8 cellular contexts compared by ENCODE assay signal in genomic region chr20:21101453-21102251, GRCh38. TPM values are rescaled to one million over a fixed set of nuclear protein-coding genes. Genes with fewer than 3 reads are reported as not detected.
DNase-seq lines count a peak whose midpoint lies in the region; ATAC-seq and TF ChIP-seq lines count a peak whose summit lies in the region.

No MANE protein-coding gene starts in this region.

- CTCF ChIA-PET in mammary epithelial cell (lab: Charles Lee; ENCODE audit: low non-redundant PET): no interaction called here

- no peaks in the 10 kb centered on the region for H3K9me3 ChIP-seq in mammary epithelial cell (replicated peaks; ENCODE audit: insufficient read depth, low read length)

- H3K4me3 Mint-ChIP-seq in type B pancreatic cell: peak overlapping the region; percentile 83

- H2AFZ ChIP-seq in mammary epithelial cell (ENCODE audit: low read depth, low read length): peak overlapping the region; percentile 37

- H3K27ac Mint-ChIP-seq in type B pancreatic cell: no peak overlapping the region

- BruUV-seq in mammary epithelial cell (replicated peaks; lab: Mats Ljungman, UMichigan): no TSS peak

- H3K36me3 ChIP-seq in mammary epithelial cell (ENCODE audit: insufficient read depth, low read length): no peaks in the 10 kb centered on the region

- TF ChIP-seq CTCF in mammary epithelial cell (conservative IDR thresholded peaks at IDR 0.05 in 1 of 2, IDR thresholded peaks at IDR 0.05 in 1 of 2; ENCODE audit: extremely low read depth in 1 of 2, insufficient read depth in 1 of 2, low read depth in 1 of 2, low read length in 2 of 2) (no peak), type B pancreatic cell (conservative IDR thresholded peaks at IDR 0.05) (no peak)

- no peaks in the 10 kb centered on the region for H3K36me3 Mint-ChIP-seq in type B pancreatic cell

- no peak overlapping the region for H3K27ac ChIP-seq in mammary epithelial cell (ENCODE audit: insufficient read depth, low read depth, low read length)

- H3K27me3 ChIP-seq in mammary epithelial cell (ENCODE audit: insufficient read depth, low read length): peaks cover 71% of the 10 kb centered on the region

- DNase-seq in ELF-1 (ENCODE audit: low read depth, low spot score) (peak; percentile 68), NCI-H2029 treated with DMSO at 0.1 percent for 48 hours (lab: John Stamatoyannopoulos, UW) (peak; percentile 10), mammary epithelial cell (no peak), medulla oblongata (ENCODE audit: extremely low spot score) (peak; percentile 30), type B pancreatic cell (ENCODE audit: extremely low spot score, unreplicated experiment) (peak; percentile 70)

- dilution Hi-C loops in mammary epithelial cell (cut with HindIII; ENCODE audit: low sequenced_read_pairs): no loop called here

- peak overlapping the region; percentile 67 for H3K4me2 ChIP-seq in mammary epithelial cell (ENCODE audit: insufficient read depth, low read depth, low read length)

- H3K4me3 ChIP-seq in mammary epithelial cell (replicated peaks in 1 of 3; ENCODE audit: insufficient read depth in 1 of 3, low read depth in 2 of 3, low read length in 3 of 3): peak overlapping the region in 1 of 3 experiments; percentile 2

- no peak for ATAC-seq in GM18873 (IDR thresholded peaks at IDR 0.05; ENCODE audit: low FRiP score, unreplicated experiment)
- no peak for ATAC-seq in GM21360 (IDR thresholded peaks at IDR 0.05; ENCODE audit: unreplicated experiment)
- ATAC-seq in GM21423 (IDR thresholded peaks at IDR 0.05; ENCODE audit: unreplicated experiment): no peak

- no peaks in the 10 kb centered on the region for H4K20me1 ChIP-seq in mammary epithelial cell (ENCODE audit: insufficient read depth, low read length)

- 8% methylated on average over 23 of the region's 59 CpGs for WGBS in mammary epithelial cell (ENCODE audit: low coverage, missing lambda C conversion rate)

- in situ Hi-C loops in mammary epithelial cell (cut with MboI; ENCODE audit: low sequenced_read_pairs in 2 of 2): no loop called here

- H3K79me2 ChIP-seq in mammary epithelial cell (ENCODE audit: insufficient read depth, low read length): no peaks in the 10 kb centered on the region

- H3K27me3 Mint-ChIP-seq in type B pancreatic cell: peaks cover 98% of the 10 kb centered on the region

- H3K9ac ChIP-seq in mammary epithelial cell (ENCODE audit: insufficient read depth, low read length): no peak overlapping the region

- H3K4me1 Mint-ChIP-seq in type B pancreatic cell (ENCODE audit: unreplicated experiment): peaks cover 13% of the 10 kb centered on the region

- H3K9me3 Mint-ChIP-seq in type B pancreatic cell: no peaks in the 10 kb centered on the region

- intact Hi-C loops in mammary epithelial cell (cut with micrococcal nuclease): no loop called here

- peaks cover 25% of the 10 kb centered on the region for H3K4me1 ChIP-seq in mammary epithelial cell (ENCODE audit: insufficient read depth, low read length)

RNA-seq across cellular contexts. Expression of gene LINC00237, which starts 4.5 kb away (rescaled TPM):
- not detected for total RNA-seq in mammary epithelial cell
- not detected for polyA plus RNA-seq in mammary epithelial cell
- not detected for polyA minus RNA-seq in mammary epithelial cell
- total RNA-seq in type B pancreatic cell (ENCODE audit: low replicate concordance): not detected in 2 replicates

RNA-seq across cellular contexts. Expression of gene KIZ, which starts 24.2 kb away (rescaled TPM):
- 10 to 100 TPM; 18.3 to 56.1 TPM for total RNA-seq in mammary epithelial cell
- 19.4 TPM for polyA plus RNA-seq in mammary epithelial cell
- polyA minus RNA-seq in mammary epithelial cell: 7.8 TPM
- total RNA-seq in type B pancreatic cell (ENCODE audit: low replicate concordance): 13.8 and 15.5 TPM in 2 replicates
